1 cellular context compared by ENCODE assay signal in the genomic region with DNA sequence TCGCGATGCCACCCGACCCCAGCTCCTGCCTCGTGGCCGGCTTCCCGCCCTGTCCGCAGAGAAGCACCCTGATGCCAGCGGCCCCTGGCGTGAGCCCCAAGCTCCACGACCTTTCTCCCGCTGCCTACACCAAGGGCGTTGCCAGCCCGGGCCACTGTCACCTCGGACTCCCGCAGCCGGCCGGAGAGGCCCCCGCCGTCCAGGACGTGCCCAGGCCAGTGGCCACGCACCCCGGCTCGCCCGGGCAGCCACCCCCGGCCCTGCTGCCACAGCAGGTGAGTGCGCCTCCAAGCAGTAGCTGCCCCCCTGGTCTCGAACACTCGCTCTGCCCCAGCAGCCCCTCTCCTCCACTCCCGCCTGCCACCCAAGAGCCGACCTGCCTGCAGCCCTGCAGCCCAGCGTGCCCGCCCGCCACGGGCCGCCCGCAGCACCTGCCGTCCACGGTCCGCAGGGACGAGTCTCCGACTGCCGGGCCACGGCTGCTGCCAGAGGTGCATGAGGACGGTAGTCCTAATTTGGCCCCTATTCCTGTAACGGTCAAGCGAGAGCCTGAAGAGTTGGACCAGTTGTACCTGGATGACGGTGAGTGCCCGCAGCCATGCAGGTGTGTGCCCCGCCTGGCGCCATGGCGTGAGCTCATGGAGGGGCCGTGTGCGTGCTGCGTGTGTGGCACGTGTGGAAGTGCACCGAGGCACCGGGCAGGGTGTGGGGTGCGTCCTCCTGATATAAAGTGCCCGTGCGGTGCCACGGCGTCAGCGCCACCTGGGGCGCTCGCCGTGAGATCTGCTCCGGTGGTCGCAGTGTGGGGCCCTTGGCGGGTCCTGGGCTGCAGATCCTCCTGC.
TF ChIP-seq lines count a peak whose summit lies in the region.

No MANE protein-coding gene starts in this region.

TF ChIP-seq in IMR-90, 13 proteins besides CTCF, POLR2A, EP300 and RAD21 (continued from another document):
- TF ChIP-seq, protein P1, sequence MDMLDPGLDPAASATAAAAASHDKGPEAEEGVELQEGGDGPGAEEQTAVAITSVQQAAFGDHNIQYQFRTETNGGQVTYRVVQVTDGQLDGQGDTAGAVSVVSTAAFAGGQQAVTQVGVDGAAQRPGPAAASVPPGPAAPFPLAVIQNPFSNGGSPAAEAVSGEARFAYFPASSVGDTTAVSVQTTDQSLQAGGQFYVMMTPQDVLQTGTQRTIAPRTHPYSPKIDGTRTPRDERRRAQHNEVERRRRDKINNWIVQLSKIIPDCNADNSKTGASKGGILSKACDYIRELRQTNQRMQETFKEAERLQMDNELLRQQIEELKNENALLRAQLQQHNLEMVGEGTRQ (IDR thresholded peaks at IDR 0.05; ENCODE audit: low read depth, low read length) = no peak
- TF ChIP-seq FOS (IDR thresholded peaks at IDR 0.05; ENCODE audit: low read depth, low read length) = no peak
- no peak for TF ChIP-seq RFX5 (IDR thresholded peaks at IDR 0.05; ENCODE audit: low read depth, low read length)
- no peak for TF ChIP-seq BHLHE40 (IDR thresholded peaks at IDR 0.05; ENCODE audit: low read depth, low read length)
- TF ChIP-seq MXI1 (IDR thresholded peaks at IDR 0.05; ENCODE audit: borderline replicate concordance, low read depth, low read length) = no peak
- TF ChIP-seq MAFK (IDR thresholded peaks at IDR 0.05; ENCODE audit: low read depth, low read length) = no peak
- TF ChIP-seq NFE2L2 (IDR thresholded peaks at IDR 0.05; ENCODE audit: low read depth, low read length) = no peak
- TF ChIP-seq RCOR1 (IDR thresholded peaks at IDR 0.05; ENCODE audit: insufficient replicate concordance, low read length) = no peak
